In genomic region chr13:112446867-112447266, GRCh38 we compare ENCODE assay signal across 19 cellular contexts.
"Had no signal": no experiment of that assay in that cellular context is flagged by ENCODE, and none has a peak within 500 bp of the region (broad histone marks: within the 10 kb centered on the region; RNA-seq: fewer than 3 reads in every experiment).

No MANE protein-coding gene starts in this region.

- H3K36me3 ChIP-seq: lower lobe of right lung, ovary, tibial nerve had no signal

- H3K4me3 ChIP-seq: lower lobe of right lung, ovary, tibial nerve had no signal

- H3K9me3 ChIP-seq: lower lobe of right lung, ovary, tibial nerve had no signal

- H3K27ac Mint-ChIP-seq: activated CD4-positive, alpha-beta T cell treated with anti-CD3 and anti-CD28 coated beads, Interleukin-2, amount 10 ng/mL, durations not matched to agents 24 days and 14 days; activated T-helper 1 cell treated with anti-CD3 and anti-CD28 coated beads, Interleukin-12 subunit alpha, Interleukin-12 subunit beta, Interleukin-2, Interleukin-4 antibody, amounts not matched to agents 30 ng/mL and 10 ng/mL and 1 ng/mL, durations not matched to agents 14 hours and 24 hours and 36 hours; brain; dendritic cell treated with granulocyte-macrophage colony-stimulating factor and Interleukin-4, amounts not matched to agents 40 ng/mL and 50 ng/mL, for 4 days; T-helper 1 cell treated with Interleukin-12 subunit alpha and Interleukin-12 subunit beta and Interleukin-4 antibody, amounts not matched to agents 30 μg/mL and 1 μg/mL, for 36 hours had no signal

- ATAC-seq: left colon, lower lobe of right lung, sciatic nerve had no signal

- H3K27me3 ChIP-seq: ovary had no signal

- DNase-seq: activated CD4-positive, alpha-beta T cell treated with anti-CD3 and anti-CD28 coated beads, Interleukin-2, amount 10 ng/mL, durations not matched to agents 24 days and 14 days; activated naive CD4-positive, alpha-beta T cell; activated T-cell treated with anti-CD3 and anti-CD28 coated beads for 4 hours; anterior cingulate cortex; effector memory CD4-positive, alpha-beta T cell; left colon; lower lobe of right lung; midbrain; ovary; SHP77; stimulated activated naive CD4-positive, alpha-beta T cell had no signal

- H3K9me3 Mint-ChIP-seq: activated CD4-positive, alpha-beta T cell treated with anti-CD3 and anti-CD28 coated beads, Interleukin-2, amount 10 ng/mL, durations not matched to agents 24 days and 14 days; activated T-helper 1 cell treated with anti-CD3 and anti-CD28 coated beads, Interleukin-12 subunit alpha, Interleukin-12 subunit beta, Interleukin-2, Interleukin-4 antibody, amounts not matched to agents 30 ng/mL and 10 ng/mL and 1 ng/mL, durations not matched to agents 14 hours and 24 hours and 36 hours; brain; central memory CD8-positive, alpha-beta T cell; dendritic cell treated with granulocyte-macrophage colony-stimulating factor and Interleukin-4, amounts not matched to agents 40 ng/mL and 50 ng/mL, for 4 days; neural crest cell; T-helper 1 cell treated with Interleukin-12 subunit alpha and Interleukin-12 subunit beta and Interleukin-4 antibody, amounts not matched to agents 30 μg/mL and 1 μg/mL, for 36 hours had no signal

- H3K27ac ChIP-seq: lower lobe of right lung, ovary, tibial nerve had no signal

- H3K4me1 Mint-ChIP-seq: activated CD4-positive, alpha-beta T cell treated with anti-CD3 and anti-CD28 coated beads, Interleukin-2, amount 10 ng/mL, durations not matched to agents 24 days and 14 days had no signal

- H3K4me3 Mint-ChIP-seq: activated CD4-positive, alpha-beta T cell treated with anti-CD3 and anti-CD28 coated beads, Interleukin-2, amount 10 ng/mL, durations not matched to agents 24 days and 14 days; activated T-helper 1 cell treated with anti-CD3 and anti-CD28 coated beads, Interleukin-12 subunit alpha, Interleukin-12 subunit beta, Interleukin-2, Interleukin-4 antibody, amounts not matched to agents 30 ng/mL and 10 ng/mL and 1 ng/mL, durations not matched to agents 14 hours and 24 hours and 36 hours; brain; central memory CD8-positive, alpha-beta T cell; dendritic cell treated with granulocyte-macrophage colony-stimulating factor and Interleukin-4, amounts not matched to agents 40 ng/mL and 50 ng/mL, for 4 days; neural crest cell; T-helper 1 cell treated with Interleukin-12 subunit alpha and Interleukin-12 subunit beta and Interleukin-4 antibody, amounts not matched to agents 30 μg/mL and 1 μg/mL, for 36 hours had no signal

- H3K36me3 Mint-ChIP-seq: brain had no signal
